Comparison of ENCODE assay signal across 27 cellular contexts in the genomic region with DNA sequence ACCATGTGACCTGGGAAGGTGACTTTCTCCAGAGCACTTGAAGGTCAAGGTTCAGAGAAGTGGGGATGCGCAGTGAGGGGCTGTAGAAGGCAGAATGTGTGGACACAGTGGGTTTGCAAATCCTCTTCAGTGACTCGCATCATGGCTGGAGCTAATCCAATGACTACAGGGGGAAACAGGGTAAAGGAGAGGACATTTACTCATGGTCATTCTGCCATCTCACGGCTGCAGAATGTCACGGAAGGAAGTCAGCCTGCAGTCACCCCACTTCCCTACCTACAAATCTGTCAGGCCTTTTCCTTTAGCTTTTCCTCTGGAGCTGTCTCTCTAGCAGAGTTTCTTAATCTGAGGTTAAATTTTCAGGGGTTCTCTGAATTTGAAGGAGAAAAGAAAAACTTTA.
DNase-seq lines count a peak whose midpoint lies in the region; ATAC-seq and TF ChIP-seq lines count a peak whose summit lies in the region.
"Had no signal": no experiment of that assay in that cellular context is flagged by ENCODE, and none has a peak within 500 bp of the region (broad histone marks: within the 10 kb centered on the region; RNA-seq: fewer than 3 reads in every experiment).

No MANE protein-coding gene starts in this region.

- H3K36me3 ChIP-seq in PC-3 (ENCODE audit: low read depth, low read length) (no peaks in the 10 kb centered on the region), osteoblast (ENCODE audit: insufficient read depth, low read length) (no peaks in the 10 kb centered on the region), stomach (no peaks in the 10 kb centered on the region)
- H3K36me3 ChIP-seq: suprapubic skin had no signal

- DNase-seq in EL (peak; percentile 63), PC-3 (peak; percentile 42), ecto neural progenitor cell (ENCODE audit: low spot score) (peak; percentile 19), osteoblast (ENCODE audit: insufficient read length, low spot score, missing footprints) (no peak), stomach (no peak), HEK293T (ENCODE audit: extremely low spot score) (no peak)
- DNase-seq in activated effector memory CD4-positive, alpha-beta T cell treated with anti-CD3 and anti-CD28 coated beads, Interleukin-2, amount 50 U/mL, for 16 hours: no peak
- DNase-seq: activated CD4-positive, alpha-beta T cell treated with anti-CD3 and anti-CD28 coated beads, Interleukin-2, amount 10 ng/mL, durations not matched to agents 24 days and 14 days; activated naive CD4-positive, alpha-beta T cell treated with anti-CD3 and anti-CD28 coated beads, Interleukin-2, amount 10 ng/mL, durations not matched to agents 7 days and 5 days; activated T-cell treated with anti-CD3 and anti-CD28 coated beads, Interleukin-2, amount 50 U/mL, for 72 hours; erythroblast; foreskin keratinocyte; GOT3; hippocampal formation; immature natural killer cell; naive B cell; NCI-H1092; NCI-H2029 treated with DMSO at 0.1 percent for 48 hours; NCI-H2227 treated with DMSO at 0.1 percent for 48 hours; NCI-H69; nucleus accumbens; T-helper 2 cell had no signal

- H2AFZ ChIP-seq in PC-3 (ENCODE audit: low read length) (no peak overlapping the region), osteoblast (ENCODE audit: low read length) (peak overlapping the region; percentile 58)

- no peaks in the 10 kb centered on the region for H3K9me2 ChIP-seq in PC-3 (replicated peaks; ENCODE audit: low read length)

- intact Hi-C loops in PC-3 (cut with micrococcal nuclease) (no loop called here), stomach (cut with DNase I; ENCODE audit: low total_unique reads) (no loop called here)

- peak; percentile 42 for ATAC-seq in PC-3
- ATAC-seq: activated T-cell treated with anti-CD3 and anti-CD28 coated beads, Interleukin-2, amount 50 U/mL, for 72 hours; foreskin keratinocyte; left lobe of liver; stimulated activated effector memory CD8-positive, alpha-beta T cell treated with anti-CD3 and anti-CD28 coated beads, Interleukin-12 subunit alpha, Interleukin-12 subunit beta, amount 100 ng/mL, for 72 hours had no signal

- TF ChIP-seq POLR2A in stomach (IDR thresholded peaks at IDR 0.05): no peak

- TF ChIP-seq CTCF in PC-3 (conservative IDR thresholded peaks at IDR 0.05; ENCODE audit: low read depth, low read length): no peak
- no peak for TF ChIP-seq CTCF in osteoblast (IDR thresholded peaks at IDR 0.05; ENCODE audit: extremely low read depth, low read depth, low read length)
- TF ChIP-seq CTCF in stomach (IDR thresholded peaks at IDR 0.05): no peak

- H3K9ac ChIP-seq in PC-3 (ENCODE audit: low read length): no peak overlapping the region

- H3K79me2 ChIP-seq in PC-3 (ENCODE audit: low read length) (no peaks in the 10 kb centered on the region), osteoblast (ENCODE audit: insufficient read depth, low read length) (no peaks in the 10 kb centered on the region)

- H3K27me3 ChIP-seq in PC-3 (ENCODE audit: low read length) (no peaks in the 10 kb centered on the region), osteoblast (ENCODE audit: insufficient read depth, low read length) (no peaks in the 10 kb centered on the region), stomach (peaks cover 0 to 4% (median 0%) of the 10 kb centered on the region in 3 donors)
- H3K27me3 ChIP-seq: foreskin keratinocyte, suprapubic skin had no signal

- H3K27ac ChIP-seq in PC-3 (ENCODE audit: low read length) (no peak overlapping the region), osteoblast (ENCODE audit: low read depth, low read length) (no peak overlapping the region), stomach (no peak overlapping the region)
- H3K27ac ChIP-seq: foreskin keratinocyte, RWPE1, SK-N-MC, suprapubic skin had no signal

- BruUV-seq in PC-3 (replicated peaks; lab: Mats Ljungman, UMichigan): no TSS peak

- peaks cover 5% of the 10 kb centered on the region for H3K4me1 ChIP-seq in PC-3 (ENCODE audit: insufficient read depth, low read length)
- no peaks in the 10 kb centered on the region for H3K4me1 ChIP-seq in osteoblast (ENCODE audit: insufficient read depth, low read length)
- H3K4me1 ChIP-seq in stomach: no peaks in the 10 kb centered on the region
- H3K4me1 ChIP-seq: foreskin keratinocyte, suprapubic skin had no signal

- no peak for TF ChIP-seq EP300 in stomach (IDR thresholded peaks at IDR 0.05)

- H4K20me1 ChIP-seq in PC-3 (ENCODE audit: low read length) (no peaks in the 10 kb centered on the region), osteoblast (ENCODE audit: insufficient read depth, low read length) (no peaks in the 10 kb centered on the region)

- H3F3A ChIP-seq in PC-3 (ENCODE audit: low read length, unreplicated experiment): no peaks in the 10 kb centered on the region

- POLR2A ChIA-PET in PC-3 (lab: Charles Lee; ENCODE audit: unreplicated experiment): no interaction called here
- POLR2A ChIA-PET in HEK293T (lab: Yijun Ruan, JAX): no interaction called here

- 71 to 85% (median 78%) methylated on average over 4 of the region's 4 CpGs for WGBS in stomach, 5 donors

- no peaks in the 10 kb centered on the region for H3K9me3 ChIP-seq in PC-3 (ENCODE audit: low read length)
- H3K9me3 ChIP-seq in osteoblast (ENCODE audit: low read depth, low read length): no peaks in the 10 kb centered on the region
- H3K9me3 ChIP-seq in stomach: no peaks in the 10 kb centered on the region
- H3K9me3 ChIP-seq: suprapubic skin had no signal

- H3K4me3 ChIP-seq in PC-3 (ENCODE audit: low read length): no peak overlapping the region
- H3K4me3 ChIP-seq in osteoblast (ENCODE audit: insufficient read depth, low read length): no peak overlapping the region
- H3K4me3 ChIP-seq in stomach: no peak overlapping the region
- H3K4me3 ChIP-seq: SK-N-MC, suprapubic skin had no signal

- H3K4me2 ChIP-seq in PC-3 (ENCODE audit: low read length) (no peak overlapping the region), osteoblast (ENCODE audit: insufficient read depth, low read length) (no peak overlapping the region)

- CTCF ChIA-PET in PC-3 (lab: Charles Lee) (no interaction called here), HEK293T (lab: Yijun Ruan, JAX) (no interaction called here)

TF ChIP-seq in HEK293T, 16 proteins besides CTCF, POLR2A, EP300 and RAD21:
- TF ChIP-seq, protein P1, sequence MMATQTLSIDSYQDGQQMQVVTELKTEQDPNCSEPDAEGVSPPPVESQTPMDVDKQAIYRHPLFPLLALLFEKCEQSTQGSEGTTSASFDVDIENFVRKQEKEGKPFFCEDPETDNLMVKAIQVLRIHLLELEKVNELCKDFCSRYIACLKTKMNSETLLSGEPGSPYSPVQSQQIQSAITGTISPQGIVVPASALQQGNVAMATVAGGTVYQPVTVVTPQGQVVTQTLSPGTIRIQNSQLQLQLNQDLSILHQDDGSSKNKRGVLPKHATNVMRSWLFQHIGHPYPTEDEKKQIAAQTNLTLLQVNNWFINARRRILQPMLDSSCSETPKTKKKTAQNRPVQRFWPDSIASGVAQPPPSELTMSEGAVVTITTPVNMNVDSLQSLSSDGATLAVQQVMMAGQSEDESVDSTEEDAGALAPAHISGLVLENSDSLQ (IDR thresholded peaks at IDR 0.05): no peak
- no peak for TF ChIP-seq CTBP1 (IDR thresholded peaks at IDR 0.05; ENCODE audit: borderline replicate concordance)
- TF ChIP-seq ELF4 (IDR thresholded peaks at IDR 0.05): no peak
- no peak for TF ChIP-seq HDGF (IDR thresholded peaks at IDR 0.05; ENCODE audit: borderline replicate concordance)
- TF ChIP-seq BHLHE40 (IDR thresholded peaks at IDR 0.05; ENCODE audit: borderline replicate concordance): no peak
- no peak for TF ChIP-seq NFRKB (IDR thresholded peaks at IDR 0.05)

Comparison
In these comparisons a context has a peak if more than half of its experiments do, and no peak if none do; other contexts are left out.
1. DNase-seq: peak in EL (single experiment), PC-3 (single experiment) and ecto neural progenitor cell (single experiment); none in osteoblast (single experiment), stomach (single experiment), HEK293T (single experiment) and activated effector memory CD4-positive, alpha-beta T cell treated with anti-CD3 and anti-CD28 coated beads, Interleukin-2, amount 50 U/mL, for 16 hours (single experiment).